Comparison of ENCODE assay signal across 1 cellular context in the genomic region with DNA sequence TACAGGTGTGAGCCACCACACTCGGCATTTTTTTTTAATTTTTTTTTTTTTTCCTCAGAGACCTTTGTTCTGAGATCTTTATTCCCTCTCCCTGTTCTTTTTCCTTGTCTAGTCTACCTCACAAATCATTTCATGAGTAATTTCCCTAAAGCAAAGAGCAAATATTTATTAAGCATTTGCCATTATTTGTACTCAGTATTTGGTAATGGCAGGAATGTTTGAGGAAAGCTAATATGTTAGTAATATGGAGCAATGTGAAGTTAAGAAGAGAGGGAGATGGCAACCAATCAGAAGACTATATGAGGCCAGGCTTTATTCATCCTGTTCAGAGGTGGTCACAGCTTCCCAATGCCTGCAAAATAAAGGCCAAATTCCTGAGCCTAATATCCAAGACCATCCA.
TF ChIP-seq lines count a peak whose summit lies in the region.

No MANE protein-coding gene starts in this region.

TF ChIP-seq in K562, 482 proteins besides CTCF, POLR2A, EP300 and RAD21:
- TF ChIP-seq, protein P1, sequence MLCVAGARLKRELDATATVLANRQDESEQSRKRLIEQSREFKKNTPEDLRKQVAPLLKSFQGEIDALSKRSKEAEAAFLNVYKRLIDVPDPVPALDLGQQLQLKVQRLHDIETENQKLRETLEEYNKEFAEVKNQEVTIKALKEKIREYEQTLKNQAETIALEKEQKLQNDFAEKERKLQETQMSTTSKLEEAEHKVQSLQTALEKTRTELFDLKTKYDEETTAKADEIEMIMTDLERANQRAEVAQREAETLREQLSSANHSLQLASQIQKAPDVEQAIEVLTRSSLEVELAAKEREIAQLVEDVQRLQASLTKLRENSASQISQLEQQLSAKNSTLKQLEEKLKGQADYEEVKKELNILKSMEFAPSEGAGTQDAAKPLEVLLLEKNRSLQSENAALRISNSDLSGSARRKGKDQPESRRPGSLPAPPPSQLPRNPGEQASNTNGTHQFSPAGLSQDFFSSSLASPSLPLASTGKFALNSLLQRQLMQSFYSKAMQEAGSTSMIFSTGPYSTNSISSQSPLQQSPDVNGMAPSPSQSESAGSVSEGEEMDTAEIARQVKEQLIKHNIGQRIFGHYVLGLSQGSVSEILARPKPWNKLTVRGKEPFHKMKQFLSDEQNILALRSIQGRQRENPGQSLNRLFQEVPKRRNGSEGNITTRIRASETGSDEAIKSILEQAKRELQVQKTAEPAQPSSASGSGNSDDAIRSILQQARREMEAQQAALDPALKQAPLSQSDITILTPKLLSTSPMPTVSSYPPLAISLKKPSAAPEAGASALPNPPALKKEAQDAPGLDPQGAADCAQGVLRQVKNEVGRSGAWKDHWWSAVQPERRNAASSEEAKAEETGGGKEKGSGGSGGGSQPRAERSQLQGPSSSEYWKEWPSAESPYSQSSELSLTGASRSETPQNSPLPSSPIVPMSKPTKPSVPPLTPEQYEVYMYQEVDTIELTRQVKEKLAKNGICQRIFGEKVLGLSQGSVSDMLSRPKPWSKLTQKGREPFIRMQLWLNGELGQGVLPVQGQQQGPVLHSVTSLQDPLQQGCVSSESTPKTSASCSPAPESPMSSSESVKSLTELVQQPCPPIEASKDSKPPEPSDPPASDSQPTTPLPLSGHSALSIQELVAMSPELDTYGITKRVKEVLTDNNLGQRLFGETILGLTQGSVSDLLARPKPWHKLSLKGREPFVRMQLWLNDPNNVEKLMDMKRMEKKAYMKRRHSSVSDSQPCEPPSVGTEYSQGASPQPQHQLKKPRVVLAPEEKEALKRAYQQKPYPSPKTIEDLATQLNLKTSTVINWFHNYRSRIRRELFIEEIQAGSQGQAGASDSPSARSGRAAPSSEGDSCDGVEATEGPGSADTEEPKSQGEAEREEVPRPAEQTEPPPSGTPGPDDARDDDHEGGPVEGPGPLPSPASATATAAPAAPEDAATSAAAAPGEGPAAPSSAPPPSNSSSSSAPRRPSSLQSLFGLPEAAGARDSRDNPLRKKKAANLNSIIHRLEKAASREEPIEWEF (CRISPR knock-in tag; IDR thresholded peaks at IDR 0.05), result no peak
- TF ChIP-seq ARID1B (IDR thresholded peaks at IDR 0.05) (no peak), SMARCE1 (IDR thresholded peaks at IDR 0.05) (no peak), RBM25 (IDR thresholded peaks at IDR 0.05; ENCODE audit: low read depth, low read length, severe bottlenecking) (peak; percentile 55), POU5F1 (IDR thresholded peaks at IDR 0.05; ENCODE audit: borderline replicate concordance, low read depth, low read length, partially characterized antibody) (no peak), PPARD (CRISPR knock-in tag; IDR thresholded peaks at IDR 0.05) (no peak), SP2 (IDR thresholded peaks at IDR 0.05; ENCODE audit: extremely low read depth, low read depth, low read length, poor library complexity, severe bottlenecking) (no peak)
TF ChIP-seq in K562: peak in this region for 1.
